ENCODE assay signal across 8 cellular contexts in the genomic region with DNA sequence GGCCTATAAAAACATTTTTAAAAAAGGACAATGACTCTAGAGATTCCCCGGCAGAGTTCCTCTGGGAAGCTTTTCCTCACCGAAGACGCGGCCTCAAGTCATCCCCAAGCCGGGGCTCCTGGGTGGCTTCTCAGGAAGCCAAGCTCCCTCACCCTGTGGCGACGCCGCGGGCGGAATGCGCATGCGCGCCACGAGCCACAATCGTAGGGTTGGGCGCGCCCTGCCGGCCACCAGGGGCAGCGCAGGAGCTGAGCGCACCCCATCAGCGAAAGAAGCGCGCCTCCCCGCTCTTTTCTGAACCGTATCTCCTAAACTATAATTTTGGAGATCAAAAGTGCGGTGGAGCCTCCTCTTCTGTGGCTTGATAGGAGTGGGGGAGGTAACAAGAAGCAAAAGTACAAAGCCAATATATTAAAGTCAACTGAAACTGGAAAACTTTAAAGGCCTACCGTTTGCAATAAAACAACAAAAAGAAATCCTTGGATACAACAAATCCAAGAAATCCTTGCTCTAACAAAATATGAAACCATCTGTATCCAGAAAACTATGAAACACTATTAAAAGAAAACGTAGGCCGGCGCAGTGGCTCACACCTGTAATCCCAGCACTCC. TPM values are rescaled to one million over a fixed set of nuclear protein-coding genes. Genes with fewer than 3 reads are reported as not detected.
DNase-seq lines count a peak whose midpoint lies in the region; ATAC-seq and TF ChIP-seq lines count a peak whose summit lies in the region.

No MANE protein-coding gene starts in this region.

- H3K36me3 Mint-ChIP-seq in natural killer cell treated with Interleukin-12 subunit alpha and Interleukin-12 subunit beta and Interleukin-15 and Interleukin-18, amount 100 ng/mL, for 72 hours: no peaks in the 10 kb centered on the region
- H3K36me3 Mint-ChIP-seq in stimulated activated naive B cell treated with anti-CD40 and anti-IgM and Interleukin-4, amounts not matched to agents 10 μg/mL and 1 μg/mL and 100 μg/mL, for 72 hours: peaks cover 2 to 6% of the 10 kb centered on the region in 2 donors

- H3K27me3 Mint-ChIP-seq in natural killer cell treated with Interleukin-12 subunit alpha and Interleukin-12 subunit beta and Interleukin-15 and Interleukin-18, amount 100 ng/mL, for 72 hours: peaks cover 0 to 6% of the 10 kb centered on the region in 2 donors
- H3K27me3 Mint-ChIP-seq in stimulated activated naive B cell treated with anti-CD40 and anti-IgM and Interleukin-4, amounts not matched to agents 10 μg/mL and 1 μg/mL and 100 μg/mL, for 72 hours: peaks cover 11 to 25% of the 10 kb centered on the region in 2 donors

- peak; percentile 74 for TF ChIP-seq CTCF in HFF-Myc (IDR thresholded peaks at IDR 0.05; ENCODE audit: low read depth, low read length, missing control alignments)
- peak; percentile 59 for TF ChIP-seq CTCF in epithelial cell of proximal tubule (conservative IDR thresholded peaks at IDR 0.05; ENCODE audit: low read depth, low read length)

- H3K4me3 ChIP-seq in HFF-Myc (replicated peaks; ENCODE audit: low read depth, low read length) (no peak overlapping the region), epithelial cell of proximal tubule (ENCODE audit: low read depth, low read length) (no peak overlapping the region)

- H3K9me3 Mint-ChIP-seq in natural killer cell treated with Interleukin-12 subunit alpha and Interleukin-12 subunit beta and Interleukin-15 and Interleukin-18, amount 100 ng/mL, for 72 hours: no peaks in the 10 kb centered on the region
- peaks cover 0 to 5% of the 10 kb centered on the region in 2 donors for H3K9me3 Mint-ChIP-seq in stimulated activated naive B cell treated with anti-CD40 and anti-IgM and Interleukin-4, amounts not matched to agents 10 μg/mL and 1 μg/mL and 100 μg/mL, for 72 hours

- no peak overlapping the region for H3K4me3 Mint-ChIP-seq in natural killer cell treated with Interleukin-12 subunit alpha and Interleukin-12 subunit beta and Interleukin-15 and Interleukin-18, amount 100 ng/mL, for 72 hours
- peak overlapping the region; percentile 61 to 71 for H3K4me3 Mint-ChIP-seq in stimulated activated naive B cell treated with anti-CD40 and anti-IgM and Interleukin-4, amounts not matched to agents 10 μg/mL and 1 μg/mL and 100 μg/mL, for 72 hours

- H3K4me1 Mint-ChIP-seq in natural killer cell treated with Interleukin-12 subunit alpha and Interleukin-12 subunit beta and Interleukin-15 and Interleukin-18, amount 100 ng/mL, for 72 hours (ENCODE audit: low read depth in 2 of 2): no peaks in the 10 kb centered on the region
- H3K4me1 Mint-ChIP-seq in stimulated activated naive B cell treated with anti-CD40 and anti-IgM and Interleukin-4, amounts not matched to agents 10 μg/mL and 1 μg/mL and 100 μg/mL, for 72 hours: peaks cover 3 to 16% of the 10 kb centered on the region in 2 donors

- no peak for DNase-seq in HFF-Myc (ENCODE audit: extremely low read depth, low read depth)
- peak; percentile 73 for DNase-seq in activated CD8-positive, alpha-beta memory T cell treated with anti-CD3 and anti-CD28 coated beads, Interleukin-2, amount 50 U/mL, for 24 hours (ENCODE audit: extremely low read depth)
- DNase-seq in epithelial cell of proximal tubule (ENCODE audit: low read depth): no peak
- peak; percentile 90 for DNase-seq in natural killer cell treated with Interleukin-12 subunit alpha and Interleukin-12 subunit beta and Interleukin-15 and Interleukin-18, amount 100 ng/mL, for 72 hours (ENCODE audit: low spot score)
- DNase-seq in stimulated activated naive B cell treated with anti-CD40 and anti-IgM and Interleukin-4, amounts not matched to agents 10 μg/mL and 1 μg/mL and 100 μg/mL, for 72 hours: peak; percentile 78
- DNase-seq in NCI-H1436 treated with DMSO at 0.1 percent for 48 hours (lab: John Stamatoyannopoulos, UW): no peak

- peak overlapping the region in 1 of 2 donors; percentile 43 for H3K27ac Mint-ChIP-seq in natural killer cell treated with Interleukin-12 subunit alpha and Interleukin-12 subunit beta and Interleukin-15 and Interleukin-18, amount 100 ng/mL, for 72 hours
- H3K27ac Mint-ChIP-seq in stimulated activated naive B cell treated with anti-CD40 and anti-IgM and Interleukin-4, amounts not matched to agents 10 μg/mL and 1 μg/mL and 100 μg/mL, for 72 hours: peak overlapping the region; percentile 89

- ATAC-seq in natural killer cell treated with Interleukin-12 subunit alpha and Interleukin-12 subunit beta and Interleukin-15 and Interleukin-18, amount 100 ng/mL, for 72 hours: peak; percentile 28 to 55
- ATAC-seq in stimulated activated naive B cell treated with anti-CD40 and anti-IgM and Interleukin-4, amounts not matched to agents 10 μg/mL and 1 μg/mL and 100 μg/mL, for 72 hours (replicated peaks): peak; percentile 8 to 12
- ATAC-seq in HG03159 (IDR thresholded peaks at IDR 0.05; ENCODE audit: unreplicated experiment) (no peak), HG02759 (IDR thresholded peaks at IDR 0.05; ENCODE audit: unreplicated experiment) (no peak)

RNA-seq across cellular contexts. Expression of gene CHFR, which starts 17.4 kb away (rescaled TPM):
- 26.2 and 35.7 TPM in 2 replicates for total RNA-seq in epithelial cell of proximal tubule
- 100 to 1,000 TPM; 121 to 155 TPM for total RNA-seq in natural killer cell treated with Interleukin-12 subunit alpha and Interleukin-12 subunit beta and Interleukin-15 and Interleukin-18, amount 100 ng/mL, for 72 hours

RNA-seq across cellular contexts. Expression of gene ZNF605, which starts 51.3 kb away (rescaled TPM):
- total RNA-seq in epithelial cell of proximal tubule: 3.7 and 5.1 TPM in 2 replicates
- total RNA-seq in natural killer cell treated with Interleukin-12 subunit alpha and Interleukin-12 subunit beta and Interleukin-15 and Interleukin-18, amount 100 ng/mL, for 72 hours: 1 to 10 TPM; 6.7 to 7.5 TPM

Comparison
In these comparisons a context has a peak if more than half of its experiments do, and no peak if none do; other contexts are left out.
1. DNase-seq: peak in activated CD8-positive, alpha-beta memory T cell treated with anti-CD3 and anti-CD28 coated beads, Interleukin-2, amount 50 U/mL, for 24 hours (single experiment), natural killer cell treated with Interleukin-12 subunit alpha and Interleukin-12 subunit beta and Interleukin-15 and Interleukin-18, amount 100 ng/mL, for 72 hours (single experiment) and stimulated activated naive B cell treated with anti-CD40 and anti-IgM and Interleukin-4, amounts not matched to agents 10 μg/mL and 1 μg/mL and 100 μg/mL, for 72 hours (single experiment); none in HFF-Myc (single experiment), epithelial cell of proximal tubule (single experiment) and NCI-H1436 treated with DMSO at 0.1 percent for 48 hours (single experiment).
2. ATAC-seq: peak in natural killer cell treated with Interleukin-12 subunit alpha and Interleukin-12 subunit beta and Interleukin-15 and Interleukin-18, amount 100 ng/mL, for 72 hours (2 of 2) and stimulated activated naive B cell treated with anti-CD40 and anti-IgM and Interleukin-4, amounts not matched to agents 10 μg/mL and 1 μg/mL and 100 μg/mL, for 72 hours (2 of 2); none in HG03159 (single experiment) and HG02759 (single experiment).